1 cellular context compared by ENCODE assay signal in the genomic region with DNA sequence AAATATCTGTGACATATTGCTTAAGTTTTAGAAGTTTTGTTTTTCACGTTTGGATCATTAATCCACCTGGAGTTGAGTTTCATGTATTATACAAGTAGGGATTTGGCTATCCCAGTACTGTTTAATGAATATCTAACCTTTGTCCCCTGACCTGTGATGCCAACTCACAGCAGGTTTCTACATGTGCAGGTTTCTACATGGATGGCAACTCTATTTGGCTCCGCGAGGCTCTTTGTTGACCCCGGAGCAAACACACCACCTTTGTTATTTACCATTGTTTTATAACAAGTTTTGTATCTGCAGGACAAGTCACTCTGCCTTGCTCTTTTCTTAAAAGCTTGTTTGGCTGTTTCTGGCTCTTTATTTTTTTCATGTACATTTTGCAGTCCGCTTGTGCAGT.
TF ChIP-seq lines count a peak whose summit lies in the region.

No MANE protein-coding gene starts in this region.

TF ChIP-seq in GM23338, 12 proteins besides CTCF, POLR2A, EP300 and RAD21 (continued from another document):
- TF ChIP-seq, protein P1, sequence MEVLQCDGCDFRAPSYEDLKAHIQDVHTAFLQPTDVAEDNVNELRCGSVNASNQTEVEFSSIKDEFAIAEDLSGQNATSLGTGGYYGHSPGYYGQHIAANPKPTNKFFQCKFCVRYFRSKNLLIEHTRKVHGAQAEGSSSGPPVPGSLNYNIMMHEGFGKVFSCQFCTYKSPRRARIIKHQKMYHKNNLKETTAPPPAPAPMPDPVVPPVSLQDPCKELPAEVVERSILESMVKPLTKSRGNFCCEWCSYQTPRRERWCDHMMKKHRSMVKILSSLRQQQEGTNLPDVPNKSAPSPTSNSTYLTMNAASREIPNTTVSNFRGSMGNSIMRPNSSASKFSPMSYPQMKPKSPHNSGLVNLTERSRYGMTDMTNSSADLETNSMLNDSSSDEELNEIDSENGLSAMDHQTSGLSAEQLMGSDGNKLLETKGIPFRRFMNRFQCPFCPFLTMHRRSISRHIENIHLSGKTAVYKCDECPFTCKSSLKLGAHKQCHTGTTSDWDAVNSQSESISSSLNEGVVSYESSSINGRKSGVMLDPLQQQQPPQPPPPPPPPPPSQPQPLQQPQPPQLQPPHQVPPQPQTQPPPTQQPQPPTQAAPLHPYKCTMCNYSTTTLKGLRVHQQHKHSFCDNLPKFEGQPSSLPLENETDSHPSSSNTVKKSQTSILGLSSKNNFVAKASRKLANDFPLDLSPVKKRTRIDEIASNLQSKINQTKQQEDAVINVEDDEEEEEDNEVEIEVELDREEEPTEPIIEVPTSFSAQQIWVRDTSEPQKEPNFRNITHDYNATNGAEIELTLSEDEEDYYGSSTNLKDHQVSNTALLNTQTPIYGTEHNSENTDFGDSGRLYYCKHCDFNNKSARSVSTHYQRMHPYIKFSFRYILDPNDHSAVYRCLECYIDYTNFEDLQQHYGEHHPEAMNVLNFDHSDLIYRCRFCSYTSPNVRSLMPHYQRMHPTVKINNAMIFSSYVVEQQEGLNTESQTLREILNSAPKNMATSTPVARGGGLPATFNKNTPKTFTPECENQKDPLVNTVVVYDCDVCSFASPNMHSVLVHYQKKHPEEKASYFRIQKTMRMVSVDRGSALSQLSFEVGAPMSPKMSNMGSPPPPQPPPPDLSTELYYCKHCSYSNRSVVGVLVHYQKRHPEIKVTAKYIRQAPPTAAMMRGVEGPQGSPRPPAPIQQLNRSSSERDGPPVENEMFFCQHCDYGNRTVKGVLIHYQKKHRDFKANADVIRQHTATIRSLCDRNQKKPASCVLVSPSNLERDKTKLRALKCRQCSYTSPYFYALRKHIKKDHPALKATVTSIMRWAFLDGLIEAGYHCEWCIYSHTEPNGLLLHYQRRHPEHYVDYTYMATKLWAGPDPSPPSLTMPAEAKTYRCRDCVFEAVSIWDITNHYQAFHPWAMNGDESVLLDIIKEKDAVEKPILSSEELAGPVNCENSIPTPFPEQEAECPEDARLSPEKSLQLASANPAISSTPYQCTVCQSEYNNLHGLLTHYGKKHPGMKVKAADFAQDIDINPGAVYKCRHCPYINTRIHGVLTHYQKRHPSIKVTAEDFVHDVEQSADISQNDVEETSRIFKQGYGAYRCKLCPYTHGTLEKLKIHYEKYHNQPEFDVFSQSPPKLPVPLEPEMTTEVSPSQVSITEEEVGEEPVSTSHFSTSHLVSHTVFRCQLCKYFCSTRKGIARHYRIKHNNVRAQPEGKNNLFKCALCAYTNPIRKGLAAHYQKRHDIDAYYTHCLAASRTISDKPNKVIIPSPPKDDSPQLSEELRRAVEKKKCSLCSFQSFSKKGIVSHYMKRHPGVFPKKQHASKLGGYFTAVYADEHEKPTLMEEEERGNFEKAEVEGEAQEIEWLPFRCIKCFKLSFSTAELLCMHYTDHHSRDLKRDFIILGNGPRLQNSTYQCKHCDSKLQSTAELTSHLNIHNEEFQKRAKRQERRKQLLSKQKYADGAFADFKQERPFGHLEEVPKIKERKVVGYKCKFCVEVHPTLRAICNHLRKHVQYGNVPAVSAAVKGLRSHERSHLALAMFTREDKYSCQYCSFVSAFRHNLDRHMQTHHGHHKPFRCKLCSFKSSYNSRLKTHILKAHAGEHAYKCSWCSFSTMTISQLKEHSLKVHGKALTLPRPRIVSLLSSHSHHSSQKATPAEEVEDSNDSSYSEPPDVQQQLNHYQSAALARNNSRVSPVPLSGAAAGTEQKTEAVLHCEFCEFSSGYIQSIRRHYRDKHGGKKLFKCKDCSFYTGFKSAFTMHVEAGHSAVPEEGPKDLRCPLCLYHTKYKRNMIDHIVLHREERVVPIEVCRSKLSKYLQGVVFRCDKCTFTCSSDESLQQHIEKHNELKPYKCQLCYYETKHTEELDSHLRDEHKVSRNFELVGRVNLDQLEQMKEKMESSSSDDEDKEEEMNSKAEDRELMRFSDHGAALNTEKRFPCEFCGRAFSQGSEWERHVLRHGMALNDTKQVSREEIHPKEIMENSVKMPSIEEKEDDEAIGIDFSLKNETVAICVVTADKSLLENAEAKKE (CRISPR knock-in tag; IDR thresholded peaks at IDR 0.05), result no peak
- TF ChIP-seq, protein P2, sequence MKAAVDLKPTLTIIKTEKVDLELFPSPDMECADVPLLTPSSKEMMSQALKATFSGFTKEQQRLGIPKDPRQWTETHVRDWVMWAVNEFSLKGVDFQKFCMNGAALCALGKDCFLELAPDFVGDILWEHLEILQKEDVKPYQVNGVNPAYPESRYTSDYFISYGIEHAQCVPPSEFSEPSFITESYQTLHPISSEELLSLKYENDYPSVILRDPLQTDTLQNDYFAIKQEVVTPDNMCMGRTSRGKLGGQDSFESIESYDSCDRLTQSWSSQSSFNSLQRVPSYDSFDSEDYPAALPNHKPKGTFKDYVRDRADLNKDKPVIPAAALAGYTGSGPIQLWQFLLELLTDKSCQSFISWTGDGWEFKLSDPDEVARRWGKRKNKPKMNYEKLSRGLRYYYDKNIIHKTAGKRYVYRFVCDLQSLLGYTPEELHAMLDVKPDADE (IDR thresholded peaks at IDR 0.05), result no peak
- no peak for TF ChIP-seq ZNF114 (CRISPR knock-in tag; IDR thresholded peaks at IDR 0.05)
- TF ChIP-seq NANOG (IDR thresholded peaks at IDR 0.05; ENCODE audit: borderline replicate concordance), result no peak
- TF ChIP-seq POLR2AphosphoS5 (IDR thresholded peaks at IDR 0.05; ENCODE audit: low read depth), result no peak
TF ChIP-seq in GM23338: peak in this region for 0.
